Comparison of ENCODE assay signal across 23 cellular contexts in genomic region chr2:120988741-120989555, GRCh38.
A peak's percentile ranks its signal among the peaks of the same experiment; 100 is the strongest.
DNase-seq lines count a peak whose midpoint lies in the region; ATAC-seq and TF ChIP-seq lines count a peak whose summit lies in the region.
"Had no signal": no experiment of that assay in that cellular context is flagged by ENCODE, and none has a peak within 500 bp of the region (broad histone marks: within the 10 kb centered on the region; RNA-seq: fewer than 3 reads in every experiment).

No MANE protein-coding gene starts in this region.

- H3K9me3 ChIP-seq in tibial artery: no peaks in the 10 kb centered on the region
- H3K9me3 ChIP-seq: BE2C, Caco-2, Peyer's patch had no signal

- H3K27me3 ChIP-seq in tibial artery: no peaks in the 10 kb centered on the region
- H3K27me3 ChIP-seq: BE2C, Peyer's patch had no signal

- intact Hi-C loops in tibial artery (cut with DNase I; ENCODE audit: low total_unique reads): no loop called here

- TF ChIP-seq CTCF in tibial artery (IDR thresholded peaks at IDR 0.05): no peak

- DNase-seq in activated gamma-delta T cell (lab: John Stamatoyannopoulos, UW) (peak; percentile 16), activated gamma-delta T cell treated with Interleukin-2 at 50 U/mL for 16 hours (no peak), mesenteric fat pad (ENCODE audit: low spot score) (peak; percentile 77), tibial artery (peak; percentile 16 to 65), mucosa of gallbladder (ENCODE audit: low spot score) (no peak), NCI-H226 (no peak)
- DNase-seq in activated CD8-positive, alpha-beta memory T cell treated with anti-CD3 and anti-CD28 coated beads, Interleukin-2, amount 50 U/mL, for 48 hours: peak; percentile 29
- DNase-seq: BE2C; Caco-2; CD4-positive, CD25-positive, alpha-beta regulatory T cell; DMS153; GF-D8; MM.1S; NCI-H1092; NCI-H1436 treated with DMSO at 0.1 percent for 48 hours; NCI-H2081; NCI-H2171 treated with DMSO at 0.1 percent for 48 hours; NCI-H446 treated with DMSO at 0.1 percent for 48 hours; NCI-H69; Right ventricle myocardium superior had no signal

- H3K4me3 ChIP-seq in tibial artery: no peak overlapping the region
- H3K4me3 ChIP-seq: GM23338, Peyer's patch had no signal

- no peak overlapping the region for H3K27ac ChIP-seq in tibial artery
- H3K27ac ChIP-seq: Peyer's patch had no signal

- H3K4me1 ChIP-seq in tibial artery: no peaks in the 10 kb centered on the region
- H3K4me1 ChIP-seq: BE2C, Caco-2, Peyer's patch had no signal

- no peak for ATAC-seq in esophagus mucosa

- H3K36me3 ChIP-seq in tibial artery: peaks cover 19 to 76% (median 63%) of the 10 kb centered on the region in 3 donors
- H3K36me3 ChIP-seq: BE2C had no signal

Comparison
In these comparisons a context has a peak if more than half of its experiments do, and no peak if none do; other contexts are left out.
1. DNase-seq: peak in activated gamma-delta T cell (single experiment), activated CD8-positive, alpha-beta memory T cell treated with anti-CD3 and anti-CD28 coated beads, Interleukin-2, amount 50 U/mL, for 48 hours (single experiment), mesenteric fat pad (single experiment) and tibial artery (2 of 2); none in activated gamma-delta T cell treated with Interleukin-2 at 50 U/mL for 16 hours (single experiment), mucosa of gallbladder (single experiment) and NCI-H226 (single experiment).